Comparison of ENCODE assay signal across 17 cellular contexts in genomic region chrX:37320541-37321203, GRCh38. TPM values are rescaled to one million over a fixed set of nuclear protein-coding genes. Genes with fewer than 3 reads are reported as not detected.
"Had no signal": no experiment of that assay in that cellular context is flagged by ENCODE, and none has a peak within 500 bp of the region (broad histone marks: within the 10 kb centered on the region; RNA-seq: fewer than 3 reads in every experiment).

No MANE protein-coding gene starts in this region.

- H3K27me3 ChIP-seq: brain microvascular endothelial cell, foreskin keratinocyte, tibial artery, uterus had no signal

- H3K4me3 ChIP-seq: tibial artery, uterus had no signal

- H3K36me3 Mint-ChIP-seq: natural killer cell treated with Interleukin-12 subunit alpha and Interleukin-12 subunit beta and Interleukin-15 and Interleukin-18, amount 100 ng/mL, for 72 hours; stimulated activated memory B cell treated with anti-CD40 and anti-IgM and Interleukin-4, amounts not matched to agents 10 μg/mL and 1 μg/mL and 100 μg/mL, for 72 hours had no signal

- DNase-seq: activated B cell treated with CpG ODN at 0.5 μM for 24 hours; activated CD4-positive, alpha-beta T cell treated with anti-CD3 and anti-CD28 coated beads, Interleukin-2, amount 10 ng/mL, durations not matched to agents 24 days and 14 days; activated CD8-positive, alpha-beta memory T cell treated with anti-CD3 and anti-CD28 coated beads, Interleukin-2, amount 50 U/mL, for 4 hours; activated CD8-positive, alpha-beta T cell treated with anti-CD3 and anti-CD28 coated beads, Interleukin-2, amount 10 ng/mL, durations not matched to agents 7 days and 5 days; activated T-cell treated with anti-CD3 and anti-CD28 coated beads, Interleukin-2, amount 50 U/mL, for 72 hours; anterior cingulate cortex; brain microvascular endothelial cell; effector CD8-positive, alpha-beta T cell; foreskin keratinocyte; glutamatergic neuron; kidney glomerular epithelial cell; mesendoderm; stimulated activated CD4-positive, alpha-beta T cell treated with anti-CD3 and anti-CD28 coated beads, Interleukin-2, amount 100 ng/mL, for 48 hours; tibial artery; uterus had no signal

- H3K27ac ChIP-seq: brain microvascular endothelial cell, foreskin keratinocyte, tibial artery, uterus had no signal

- ATAC-seq: activated CD8-positive, alpha-beta T cell treated with anti-CD3 and anti-CD28 coated beads, Interleukin-2, amount 10 ng/mL, durations not matched to agents 7 days and 5 days; activated T-cell treated with anti-CD3 and anti-CD28 coated beads, Interleukin-2, amount 50 U/mL, for 72 hours; foreskin keratinocyte; natural killer cell treated with Interleukin-12 subunit alpha and Interleukin-12 subunit beta and Interleukin-15 and Interleukin-18, amount 100 ng/mL, for 72 hours; stimulated activated memory B cell treated with anti-CD40 and anti-IgM and Interleukin-4, amounts not matched to agents 10 μg/mL and 1 μg/mL and 100 μg/mL, for 72 hours had no signal

- H3K27ac Mint-ChIP-seq: activated B cell treated with CpG ODN at 0.5 μM for 24 hours; activated CD4-positive, alpha-beta T cell treated with anti-CD3 and anti-CD28 coated beads, Interleukin-2, amount 10 ng/mL, durations not matched to agents 24 days and 14 days; activated CD8-positive, alpha-beta T cell treated with anti-CD3 and anti-CD28 coated beads, Interleukin-2, amount 10 ng/mL, durations not matched to agents 7 days and 5 days; activated T-cell treated with anti-CD3 and anti-CD28 coated beads, Interleukin-2, amount 50 U/mL, for 72 hours; natural killer cell treated with Interleukin-12 subunit alpha and Interleukin-12 subunit beta and Interleukin-15 and Interleukin-18, amount 100 ng/mL, for 72 hours; stimulated activated memory B cell treated with anti-CD40 and anti-IgM and Interleukin-4, amounts not matched to agents 10 μg/mL and 1 μg/mL and 100 μg/mL, for 72 hours had no signal

- H3K9me3 Mint-ChIP-seq: activated B cell treated with CpG ODN at 0.5 μM for 24 hours; activated CD4-positive, alpha-beta T cell treated with anti-CD3 and anti-CD28 coated beads, Interleukin-2, amount 10 ng/mL, durations not matched to agents 24 days and 14 days; stimulated activated memory B cell treated with anti-CD40 and anti-IgM and Interleukin-4, amounts not matched to agents 10 μg/mL and 1 μg/mL and 100 μg/mL, for 72 hours had no signal

- H3K4me3 Mint-ChIP-seq: activated B cell treated with CpG ODN at 0.5 μM for 24 hours; activated CD4-positive, alpha-beta T cell treated with anti-CD3 and anti-CD28 coated beads, Interleukin-2, amount 10 ng/mL, durations not matched to agents 24 days and 14 days; activated CD8-positive, alpha-beta T cell treated with anti-CD3 and anti-CD28 coated beads, Interleukin-2, amount 10 ng/mL, durations not matched to agents 7 days and 5 days; activated T-cell treated with anti-CD3 and anti-CD28 coated beads, Interleukin-2, amount 50 U/mL, for 72 hours; natural killer cell treated with Interleukin-12 subunit alpha and Interleukin-12 subunit beta and Interleukin-15 and Interleukin-18, amount 100 ng/mL, for 72 hours; stimulated activated memory B cell treated with anti-CD40 and anti-IgM and Interleukin-4, amounts not matched to agents 10 μg/mL and 1 μg/mL and 100 μg/mL, for 72 hours had no signal

- H3K4me1 Mint-ChIP-seq: activated B cell treated with CpG ODN at 0.5 μM for 24 hours; activated CD4-positive, alpha-beta T cell treated with anti-CD3 and anti-CD28 coated beads, Interleukin-2, amount 10 ng/mL, durations not matched to agents 24 days and 14 days; stimulated activated memory B cell treated with anti-CD40 and anti-IgM and Interleukin-4, amounts not matched to agents 10 μg/mL and 1 μg/mL and 100 μg/mL, for 72 hours had no signal

- H3K4me1 ChIP-seq: tibial artery, uterus had no signal

- H3K9me3 ChIP-seq: tibial artery, uterus had no signal

- H3K27me3 Mint-ChIP-seq: activated B cell treated with CpG ODN at 0.5 μM for 24 hours; activated CD4-positive, alpha-beta T cell treated with anti-CD3 and anti-CD28 coated beads, Interleukin-2, amount 10 ng/mL, durations not matched to agents 24 days and 14 days; natural killer cell treated with Interleukin-12 subunit alpha and Interleukin-12 subunit beta and Interleukin-15 and Interleukin-18, amount 100 ng/mL, for 72 hours; stimulated activated memory B cell treated with anti-CD40 and anti-IgM and Interleukin-4, amounts not matched to agents 10 μg/mL and 1 μg/mL and 100 μg/mL, for 72 hours had no signal

- H3K36me3 ChIP-seq: brain microvascular endothelial cell, tibial artery, uterus had no signal

RNA-seq across cellular contexts. Expression of gene PRRG1, which starts 28.5 kb away (rescaled TPM):
- total RNA-seq: activated B cell treated with CpG ODN at 0.5 μM for 24 hours; activated CD4-positive, alpha-beta T cell treated with anti-CD3 and anti-CD28 coated beads, Interleukin-2, amount 10 ng/mL, durations not matched to agents 24 days and 14 days; activated CD8-positive, alpha-beta T cell treated with anti-CD3 and anti-CD28 coated beads, Interleukin-2, amount 10 ng/mL, durations not matched to agents 7 days and 5 days; activated T-cell treated with anti-CD3 and anti-CD28 coated beads, Interleukin-2, amount 50 U/mL, for 72 hours; natural killer cell treated with Interleukin-12 subunit alpha and Interleukin-12 subunit beta and Interleukin-15 and Interleukin-18, amount 100 ng/mL, for 72 hours had no signal
